In the genomic region with DNA sequence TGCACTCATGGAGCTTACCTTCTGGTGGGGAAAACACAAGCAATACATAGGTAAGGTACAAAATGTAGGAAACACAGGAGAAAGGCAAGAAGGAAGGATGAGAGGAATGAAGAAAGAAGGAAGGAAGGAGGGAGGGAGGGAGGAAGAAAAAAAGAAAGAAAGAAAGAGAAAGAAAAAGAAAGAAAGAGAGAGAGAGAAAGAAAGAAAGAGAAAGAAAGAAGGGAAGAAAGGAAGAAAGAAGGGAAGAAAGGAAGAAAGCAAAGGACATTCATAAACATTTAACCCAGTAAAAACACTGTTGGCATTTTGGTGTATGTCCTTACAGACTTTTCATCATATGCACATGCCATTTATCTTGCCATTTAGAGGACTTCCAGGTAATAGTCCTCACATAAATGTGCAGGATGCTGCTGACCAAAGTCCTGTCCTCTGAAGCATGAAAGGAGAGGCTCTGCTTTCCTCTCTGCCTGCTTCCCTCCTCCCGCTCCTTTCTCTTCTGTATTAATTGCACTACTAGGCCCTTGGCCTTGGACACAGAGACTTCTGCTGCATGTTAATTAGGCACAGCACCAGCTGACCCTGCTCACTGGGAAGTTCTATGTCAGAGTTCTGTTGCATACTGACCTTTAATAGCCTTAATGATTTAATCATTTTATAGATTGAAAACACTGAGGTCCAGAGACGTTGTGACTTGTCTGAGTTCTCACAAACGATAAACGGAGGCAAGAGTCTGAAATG, we compare ENCODE assay signal across 1 cellular context.
TF ChIP-seq lines count a peak whose summit lies in the region.

No MANE protein-coding gene starts in this region.

TF ChIP-seq in GM12878, 131 proteins besides CTCF, POLR2A, EP300 and RAD21:
- no peak for TF ChIP-seq REST (IDR thresholded peaks at IDR 0.05; ENCODE audit: low read depth, low read length)
- TF ChIP-seq, protein P1, sequence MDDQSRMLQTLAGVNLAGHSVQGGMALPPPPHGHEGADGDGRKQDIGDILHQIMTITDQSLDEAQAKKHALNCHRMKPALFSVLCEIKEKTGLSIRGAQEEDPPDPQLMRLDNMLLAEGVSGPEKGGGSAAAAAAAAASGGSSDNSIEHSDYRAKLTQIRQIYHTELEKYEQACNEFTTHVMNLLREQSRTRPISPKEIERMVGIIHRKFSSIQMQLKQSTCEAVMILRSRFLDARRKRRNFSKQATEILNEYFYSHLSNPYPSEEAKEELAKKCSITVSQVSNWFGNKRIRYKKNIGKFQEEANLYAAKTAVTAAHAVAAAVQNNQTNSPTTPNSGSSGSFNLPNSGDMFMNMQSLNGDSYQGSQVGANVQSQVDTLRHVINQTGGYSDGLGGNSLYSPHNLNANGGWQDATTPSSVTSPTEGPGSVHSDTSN (IDR thresholded peaks at IDR 0.05; ENCODE audit: insufficient replicate concordance, low read depth, low read length), result no peak
- TF ChIP-seq SPI1 (IDR thresholded peaks at IDR 0.05; ENCODE audit: borderline replicate concordance, insufficient read depth, low read depth, low read length), result no peak
- TF ChIP-seq IRF4 (IDR thresholded peaks at IDR 0.05; ENCODE audit: low read depth, low read length), result no peak
- no peak for TF ChIP-seq ETV6 (conservative IDR thresholded peaks at IDR 0.05 in 1 of 2, IDR thresholded peaks at IDR 0.05 in 1 of 2; ENCODE audit: borderline replicate concordance in 1 of 2, low read depth in 1 of 2)
- TF ChIP-seq TCF12 (IDR thresholded peaks at IDR 0.05; ENCODE audit: low read depth, low read length), result no peak
- TF ChIP-seq CBX3 (IDR thresholded peaks at IDR 0.05; ENCODE audit: borderline replicate concordance, low read depth), result no peak
- no peak for TF ChIP-seq BMI1 (IDR thresholded peaks at IDR 0.05; ENCODE audit: borderline replicate concordance)
- TF ChIP-seq BHLHE40 (IDR thresholded peaks at IDR 0.05; ENCODE audit: borderline replicate concordance in 1 of 2, low read depth in 2 of 2, low read length in 1 of 2), result no peak
- TF ChIP-seq SUZ12 (IDR thresholded peaks at IDR 0.05; ENCODE audit: unreplicated experiment), result no peak
- TF ChIP-seq CHD4 (IDR thresholded peaks at IDR 0.05), result no peak
- no peak for TF ChIP-seq NR2F1 (conservative IDR thresholded peaks at IDR 0.05)
- no peak for TF ChIP-seq HDAC6 (IDR thresholded peaks at IDR 0.05; ENCODE audit: unreplicated experiment)
- no peak for TF ChIP-seq RB1 (IDR thresholded peaks at IDR 0.05; ENCODE audit: borderline replicate concordance)
- TF ChIP-seq CREB1 (IDR thresholded peaks at IDR 0.05; ENCODE audit: low read depth), result no peak
- no peak for TF ChIP-seq JUND (IDR thresholded peaks at IDR 0.05; ENCODE audit: low read depth, low read length)
